18 cellular contexts compared by ENCODE assay signal in the genomic region with DNA sequence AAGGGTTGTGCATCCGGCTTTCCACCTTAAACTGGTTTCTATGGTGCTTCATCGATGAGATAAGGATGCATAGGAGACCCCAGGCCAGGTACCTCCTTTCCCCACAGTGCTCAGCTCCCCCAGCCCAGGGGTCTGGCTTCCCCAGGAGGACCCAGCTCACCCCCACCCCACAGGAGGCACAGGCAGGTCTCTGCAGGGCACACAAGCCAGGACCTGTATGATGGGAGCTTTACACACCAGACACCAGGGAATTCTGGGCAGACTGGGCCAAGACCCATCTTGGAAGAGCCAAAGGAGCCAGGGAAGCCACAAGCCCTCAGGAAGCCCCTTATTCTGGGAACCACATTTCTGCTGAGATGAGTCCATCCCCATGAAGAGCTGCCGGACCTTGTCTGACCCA. TPM values are rescaled to one million over a fixed set of nuclear protein-coding genes. Genes with fewer than 3 reads are reported as not detected.
DNase-seq lines count a peak whose midpoint lies in the region; ATAC-seq and TF ChIP-seq lines count a peak whose summit lies in the region.
"Had no signal": no experiment of that assay in that cellular context is flagged by ENCODE, and none has a peak within 500 bp of the region (broad histone marks: within the 10 kb centered on the region; RNA-seq: fewer than 3 reads in every experiment).

No MANE protein-coding gene starts in this region.

- no peaks in the 10 kb centered on the region for H3K4me1 Mint-ChIP-seq in chondrocyte (ENCODE audit: low read depth)
- H3K4me1 Mint-ChIP-seq: CD4-positive, alpha-beta memory T cell had no signal

- H3K9me3 Mint-ChIP-seq in chondrocyte (ENCODE audit: low read depth), result no peaks in the 10 kb centered on the region
- H3K9me3 Mint-ChIP-seq: GM23338, H9 had no signal

- TF ChIP-seq EP300 in esophagus muscularis mucosa (IDR thresholded peaks at IDR 0.05), result no peak

- no peaks in the 10 kb centered on the region for H3K4me1 ChIP-seq in esophagus muscularis mucosa

- no peak overlapping the region for H3K27ac Mint-ChIP-seq in chondrocyte (ENCODE audit: unreplicated experiment)
- H3K27ac Mint-ChIP-seq: CD4-positive, alpha-beta memory T cell; GM23338 had no signal

- intact Hi-C loops in esophagus muscularis mucosa (cut with DNase I) (no loop called here), posterior vena cava (cut with DNase I) (no loop called here)

- no peak for TF ChIP-seq POLR2A in esophagus muscularis mucosa (IDR thresholded peaks at IDR 0.05; ENCODE audit: low read depth)

- H3K4me3 Mint-ChIP-seq in chondrocyte (ENCODE audit: unreplicated experiment), result no peak overlapping the region
- H3K4me3 Mint-ChIP-seq: CD4-positive, alpha-beta memory T cell; GM23338; H9 had no signal

- WGBS in esophagus muscularis mucosa, result 89% methylated on average over 3 of the region's 3 CpGs

- TF ChIP-seq CTCF in chondrocyte (IDR thresholded peaks at IDR 0.05) (no peak), esophagus muscularis mucosa (IDR thresholded peaks at IDR 0.05) (no peak)

- H3K4me3 ChIP-seq in esophagus muscularis mucosa, result no peak overlapping the region
- H3K4me3 ChIP-seq: GM23338 had no signal

- H3K9me3 ChIP-seq in esophagus muscularis mucosa, result no peaks in the 10 kb centered on the region

- H3K27me3 Mint-ChIP-seq in chondrocyte (ENCODE audit: low read depth), result peaks cover 3% of the 10 kb centered on the region

- H3K27me3 ChIP-seq in esophagus muscularis mucosa, result no peaks in the 10 kb centered on the region

- DNase-seq in chondrocyte (ENCODE audit: low spot score) (peak; percentile 61), esophagus muscularis mucosa (ENCODE audit: extremely low spot score) (peak; percentile 21), posterior vena cava (ENCODE audit: low spot score) (peak; percentile 58), NCI-H1105 treated with DMSO at 0.1 percent for 48 hours (lab: John Stamatoyannopoulos, UW) (no peak), DMS53 treated with DMSO at 0.1 percent for 48 hours (lab: John Stamatoyannopoulos, UW; ENCODE audit: unreplicated experiment) (no peak)
- DNase-seq: C1 segment of cervical spinal cord; Calu3; CD4-positive, alpha-beta memory T cell; COR-L47; DMS53; DND-41; H9 had no signal

- H3K36me3 Mint-ChIP-seq in chondrocyte (ENCODE audit: low read depth), result no peaks in the 10 kb centered on the region
- H3K36me3 Mint-ChIP-seq: CD4-positive, alpha-beta memory T cell had no signal

- H3K27ac ChIP-seq in esophagus muscularis mucosa (replicated peaks in 1 of 4), result no peak overlapping the region

- ATAC-seq in GM19452 (IDR thresholded peaks at IDR 0.05; ENCODE audit: unreplicated experiment), result no peak
- ATAC-seq: GM23338, HCT116 had no signal

- no peaks in the 10 kb centered on the region for H3K36me3 ChIP-seq in esophagus muscularis mucosa

RNA-seq across cellular contexts. Expression of gene UBD, which starts 29.6 kb away (rescaled TPM):
- not detected in 3 replicates for total RNA-seq in chondrocyte
- total RNA-seq in esophagus muscularis mucosa, result under 1 TPM in 1 of 4 donors, not detected in 3; 0.50 TPM
- total RNA-seq in posterior vena cava, result under 1 TPM in 1 of 2 donors, not detected in 1; 0.24 TPM
- total RNA-seq: A172; A673; CD4-positive, alpha-beta memory T cell; GM23338; H9 had no signal

RNA-seq across cellular contexts. Expression of gene MAS1L, which starts 42.2 kb away (rescaled TPM):
- total RNA-seq in chondrocyte (not detected in 3 replicates), esophagus muscularis mucosa (under 1 TPM in 1 of 4 donors, not detected in 3; 0.33 TPM), posterior vena cava (not detected)
- total RNA-seq: A172; A673; Calu3; CD4-positive, alpha-beta memory T cell; GM23338; H4; H9 had no signal

RNA-seq across cellular contexts. Expression of gene OR2H2, which starts 55.0 kb away (rescaled TPM):
- total RNA-seq in chondrocyte (not detected in 3 replicates), esophagus muscularis mucosa (not detected), posterior vena cava (not detected)
- total RNA-seq: A172; A673; Calu3; CD4-positive, alpha-beta memory T cell; GM23338; H4; H9 had no signal

Comparison
In these comparisons a context has a peak if more than half of its experiments do, and no peak if none do; other contexts are left out.
1. DNase-seq: peak in chondrocyte (single experiment), esophagus muscularis mucosa (single experiment) and posterior vena cava (single experiment); none in NCI-H1105 treated with DMSO at 0.1 percent for 48 hours (single experiment) and DMS53 treated with DMSO at 0.1 percent for 48 hours (single experiment).